27 cellular contexts compared by ENCODE assay signal in genomic region chr13:82092312-82092711, GRCh38.
"Had no signal": no experiment of that assay in that cellular context is flagged by ENCODE, and none has a peak within 500 bp of the region (broad histone marks: within the 10 kb centered on the region; RNA-seq: fewer than 3 reads in every experiment).

No MANE protein-coding gene starts in this region.

- H3K4me1 ChIP-seq: esophagus squamous epithelium, gastrocnemius medialis, heart right ventricle, left ventricle myocardium inferior, lower lobe of right lung had no signal

- H3K4me3 ChIP-seq: esophagus squamous epithelium, gastrocnemius medialis, heart right ventricle, left ventricle myocardium inferior, lower lobe of right lung, mucosa of descending colon had no signal

- H3K27ac ChIP-seq: epithelial cell of prostate, esophagus squamous epithelium, gastrocnemius medialis, heart right ventricle, left ventricle myocardium inferior, lower lobe of right lung had no signal

- DNase-seq: cortex of kidney; effector CD8-positive, alpha-beta T cell; effector memory CD8-positive, alpha-beta T cell; endodermal cell; erythroblast; esophagus squamous epithelium; foreskin fibroblast; foreskin melanocyte; gastrocnemius medialis; glutamatergic neuron; head of caudate nucleus; heart right ventricle; hippocampal formation; left cardiac atrium; left ventricle myocardium inferior; lower lobe of right lung; mesenchymal stem cell; mucosa of descending colon; naive thymus-derived CD4-positive, alpha-beta T cell had no signal

- H3K27ac Mint-ChIP-seq: dendritic cell treated with granulocyte-macrophage colony-stimulating factor and Interleukin-4, amounts not matched to agents 40 ng/mL and 50 ng/mL, for 4 days; effector memory CD8-positive, alpha-beta T cell; endodermal cell; mesothelial cell of epicardium; naive thymus-derived CD4-positive, alpha-beta T cell had no signal

- FAIRE-seq: colon, endometrium, islet of Langerhans, keratinocyte had no signal

- H3K36me3 ChIP-seq: esophagus squamous epithelium, gastrocnemius medialis, heart right ventricle, left ventricle myocardium inferior, lower lobe of right lung had no signal

- H3K9me3 ChIP-seq: esophagus squamous epithelium, gastrocnemius medialis, lower lobe of right lung had no signal

- H3K27me3 ChIP-seq: esophagus squamous epithelium, gastrocnemius medialis, heart right ventricle had no signal

- ATAC-seq: effector memory CD8-positive, alpha-beta T cell; esophagus mucosa; gastrocnemius medialis; heart right ventricle; left cardiac atrium; lower lobe of right lung; mucosa of descending colon; naive thymus-derived CD4-positive, alpha-beta T cell had no signal

- H3K36me3 Mint-ChIP-seq: naive thymus-derived CD4-positive, alpha-beta T cell had no signal
